ENCODE assay signal across 9 cellular contexts in the genomic region with DNA sequence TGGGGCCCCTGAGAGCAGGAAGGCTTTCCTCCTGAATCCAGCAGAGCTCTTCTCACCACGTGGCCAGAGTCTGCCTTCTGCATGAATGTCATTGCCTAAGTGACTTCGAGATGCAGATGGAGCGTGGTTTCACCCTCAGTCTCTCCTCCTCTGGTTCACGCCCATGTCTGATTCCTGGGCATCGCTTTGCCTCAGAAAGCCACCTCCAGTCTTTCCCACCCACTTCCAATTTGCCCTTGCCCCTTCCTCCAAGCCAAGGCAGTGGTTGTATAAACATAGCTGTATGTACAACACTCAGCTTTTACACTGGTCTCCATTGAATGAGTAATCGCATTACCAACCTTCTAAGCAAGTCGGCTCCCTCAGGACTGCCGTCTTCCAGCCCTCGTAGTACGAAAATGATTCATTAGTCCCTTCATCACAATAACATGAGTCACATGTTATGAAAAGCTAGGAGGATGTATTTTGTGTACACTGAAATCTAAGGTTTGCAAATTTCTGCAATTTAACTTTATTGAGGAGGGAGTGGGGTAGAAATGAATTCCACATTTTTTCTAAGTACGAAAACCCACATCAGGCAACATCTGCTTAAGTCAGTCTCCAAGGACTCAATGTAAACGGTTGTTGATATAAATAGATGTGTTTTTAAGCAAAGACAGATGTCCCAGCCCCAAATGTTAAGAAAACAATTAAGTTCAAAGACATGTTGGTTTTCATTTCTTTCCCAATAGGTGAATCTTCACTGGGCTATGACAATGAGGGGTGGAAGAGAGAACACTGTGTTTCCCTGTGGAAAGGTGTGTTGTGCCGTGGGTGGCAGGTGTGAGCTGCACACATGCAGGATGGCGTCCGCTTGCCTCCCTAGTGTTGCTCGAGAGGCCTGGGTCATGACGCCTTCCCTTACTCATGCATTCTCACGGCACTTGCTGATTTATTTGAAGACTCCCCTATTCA. TPM values are rescaled to one million over a fixed set of nuclear protein-coding genes. Genes with fewer than 3 reads are reported as not detected.
DNase-seq lines count a peak whose midpoint lies in the region; TF ChIP-seq lines count a peak whose summit lies in the region.
"Had no signal": no experiment of that assay in that cellular context is flagged by ENCODE, and none has a peak within 500 bp of the region (broad histone marks: within the 10 kb centered on the region; RNA-seq: fewer than 3 reads in every experiment).

No MANE protein-coding gene starts in this region.

- WGBS in mesenchymal stem cell = 19% methylated on average over 9 of the region's 18 CpGs
- WGBS in mesendoderm (ENCODE audit: extremely low coverage, insufficient coverage, low lambda C conversion rate) = no CpG with 5 or more reads among the region's 18 CpGs

- H4K5ac ChIP-seq in mesendoderm (ENCODE audit: low read length) = no peak overlapping the region

- H3K9me3 Mint-ChIP-seq in immature natural killer cell = peaks cover 0 to 3% (median under 1%) of the 10 kb centered on the region in 6 donors

- H3K4me1 ChIP-seq in mesenchymal stem cell (ENCODE audit: control insufficient read depth, insufficient read depth, low read depth, low read length) (peaks cover 12% of the 10 kb centered on the region), mesendoderm (ENCODE audit: control insufficient read depth, low read depth, low read length) (no peaks in the 10 kb centered on the region)

- H3K4me2 ChIP-seq in mesenchymal stem cell (ENCODE audit: low read length, poor library complexity, severe bottlenecking) (no peak overlapping the region), mesendoderm (ENCODE audit: low read length) (no peak overlapping the region)

- H3K4me3 ChIP-seq in AG09309 (ENCODE audit: control insufficient read depth, low read depth, low read length) (no peak overlapping the region), HFF-Myc (replicated peaks; ENCODE audit: low read depth, low read length) (no peak overlapping the region), astrocyte of the spinal cord (ENCODE audit: low read depth, low read length) (no peak overlapping the region), mesenchymal stem cell (ENCODE audit: insufficient read depth in 1 of 2, low read depth in 1 of 2, low read length in 2 of 2) (peak overlapping the region in 1 of 2 experiments; percentile 8), mesendoderm (ENCODE audit: low read length) (no peak overlapping the region)

- H3K9ac ChIP-seq in mesenchymal stem cell (ENCODE audit: low read length) (peak overlapping the region; percentile 31), mesendoderm (ENCODE audit: low read length) (no peak overlapping the region)

- in situ Hi-C loops in astrocyte of the spinal cord (cut with HindIII; ENCODE audit: low sequenced_read_pairs) = no loop called here

- H2BK12ac ChIP-seq in mesenchymal stem cell (ENCODE audit: low read length in 2 of 2) = peak overlapping the region; percentile 12 to 97

- H3K4me3 Mint-ChIP-seq in immature natural killer cell = no peak overlapping the region

- peaks cover 13 to 19% (median 19%) of the 10 kb centered on the region in 3 donors for H3K27me3 Mint-ChIP-seq in immature natural killer cell (ENCODE audit: low read depth in 3 of 3)

- H3K27ac Mint-ChIP-seq in immature natural killer cell = no peak overlapping the region

- H3K4ac ChIP-seq in mesenchymal stem cell (ENCODE audit: low read depth in 1 of 2, low read length in 2 of 2) (peak overlapping the region; percentile 42 to 65), mesendoderm (ENCODE audit: low read depth, low read length) (no peak overlapping the region)

- H2BK120ac ChIP-seq in mesenchymal stem cell (ENCODE audit: low read depth, low read length) = peak overlapping the region; percentile 54
- H2BK120ac ChIP-seq in mesendoderm (ENCODE audit: low read depth, low read length) = no peak overlapping the region

- no peak overlapping the region for H3K23ac ChIP-seq in mesenchymal stem cell (ENCODE audit: low read length in 2 of 2)
- H3K23ac ChIP-seq in mesendoderm (ENCODE audit: low read length) = no peak overlapping the region

- peaks cover 5% of the 10 kb centered on the region for H3K9me3 ChIP-seq in mesenchymal stem cell (ENCODE audit: control insufficient read depth, low read length)

- no peak overlapping the region for H3K27ac ChIP-seq in mesenchymal stem cell (ENCODE audit: low read length, poor library complexity, severe bottlenecking)
- H3K27ac ChIP-seq in mesendoderm (ENCODE audit: low read depth, low read length) = no peak overlapping the region

- peak overlapping the region in 1 of 2 experiments; percentile 35 for H3K14ac ChIP-seq in mesenchymal stem cell (ENCODE audit: low read length in 2 of 2)

- DNase-seq in AG09309 (ENCODE audit: low read depth) (peak; percentile 94), HFF-Myc (ENCODE audit: extremely low read depth, low read depth) (peak; percentile 97), astrocyte of the spinal cord (ENCODE audit: low read depth, low spot score) (peak; percentile 95), mesenchymal stem cell (peak; percentile 97), D341Med (ENCODE audit: low spot score) (no peak), mesendoderm (no peak), immature natural killer cell (no peak), NCI-H2196 treated with DMSO at 0.1 percent for 48 hours (lab: John Stamatoyannopoulos, UW; ENCODE audit: unreplicated experiment) (no peak)
- DNase-seq: left colon had no signal

- TF ChIP-seq CTCF in AG09309 (IDR thresholded peaks at IDR 0.05; ENCODE audit: control insufficient read depth, insufficient read depth, low read depth, low read length, missing control alignments) (no peak), HFF-Myc (IDR thresholded peaks at IDR 0.05; ENCODE audit: low read depth, low read length, missing control alignments) (no peak), astrocyte of the spinal cord (IDR thresholded peaks at IDR 0.05; ENCODE audit: low read depth, low read length) (no peak)

- no peaks in the 10 kb centered on the region for H3K79me2 ChIP-seq in mesendoderm (ENCODE audit: control insufficient read depth, insufficient read depth, low read length)

- peak overlapping the region; percentile 48 for H4K91ac ChIP-seq in mesenchymal stem cell (ENCODE audit: low read length)

- H2BK5ac ChIP-seq in mesenchymal stem cell (ENCODE audit: low read depth, low read length, poor library complexity, severe bottlenecking) = no peak overlapping the region
- H2BK5ac ChIP-seq in mesendoderm (ENCODE audit: low read length) = no peak overlapping the region

- H3K18ac ChIP-seq in mesenchymal stem cell (ENCODE audit: low read depth in 1 of 2, low read length in 2 of 2) = peak overlapping the region; percentile 6 to 96
- no peak overlapping the region for H3K18ac ChIP-seq in mesendoderm (ENCODE audit: low read length)

- H3K4me1 Mint-ChIP-seq in immature natural killer cell = peaks cover 25 to 34% of the 10 kb centered on the region in 2 donors

- H3K36me3 ChIP-seq in mesenchymal stem cell (ENCODE audit: control insufficient read depth in 1 of 2, insufficient read depth in 2 of 2, low read depth in 1 of 2, low read length in 2 of 2) (no peaks in the 10 kb centered on the region), mesendoderm (ENCODE audit: control insufficient read depth, insufficient read depth, low read length) (no peaks in the 10 kb centered on the region)

- H2AFZ ChIP-seq in mesenchymal stem cell (ENCODE audit: low read depth, low read length) = no peak overlapping the region

- H3K36me3 Mint-ChIP-seq in immature natural killer cell = peaks cover 0 to 3% (median 0%) of the 10 kb centered on the region in 3 donors

- H2AK5ac ChIP-seq in mesenchymal stem cell (ENCODE audit: low read length, severe bottlenecking) (no peak overlapping the region), mesendoderm (ENCODE audit: low read length) (no peak overlapping the region)

- no peaks in the 10 kb centered on the region for H3K27me3 ChIP-seq in mesenchymal stem cell (ENCODE audit: control insufficient read depth in 1 of 2, insufficient read depth in 1 of 2, low read length in 2 of 2)
- no peaks in the 10 kb centered on the region for H3K27me3 ChIP-seq in mesendoderm (ENCODE audit: insufficient read depth, low read length, poor library complexity)

- H2BK15ac ChIP-seq in mesenchymal stem cell (ENCODE audit: low read depth, poor library complexity, severe bottlenecking) = peak overlapping the region; percentile 39
- H2BK15ac ChIP-seq in mesendoderm (replicated peaks; ENCODE audit: low read depth) = no peak overlapping the region

- peak overlapping the region; percentile 75 for H4K8ac ChIP-seq in mesenchymal stem cell (ENCODE audit: low read length)
- no peak overlapping the region for H4K8ac ChIP-seq in mesendoderm (ENCODE audit: low read depth, low read length)

- H3K79me1 ChIP-seq in mesenchymal stem cell (replicated peaks; ENCODE audit: low read length, poor library complexity, severe bottlenecking) (no peaks in the 10 kb centered on the region), mesendoderm (ENCODE audit: low read length) (no peaks in the 10 kb centered on the region)

- no peak overlapping the region for H3K56ac ChIP-seq in mesendoderm (ENCODE audit: low read length)

RNA-seq across cellular contexts. Expression of a gene that starts 32.3 kb away (rescaled TPM):
- polyA plus RNA-seq in mesenchymal stem cell (2013, experiment 1 of 2) = 85.3 TPM
- polyA plus RNA-seq in mesenchymal stem cell (2013, experiment 2 of 2) = 83.5 TPM
- 54.1 TPM for polyA plus RNA-seq in mesendoderm (2013, experiment 1 of 2)
- 53.4 TPM for polyA plus RNA-seq in mesendoderm (2013, experiment 2 of 2)
- polyA plus RNA-seq in immature natural killer cell = 1 to 10 TPM; 3.2 to 7.3 (median 4.2) TPM

Comparison
In these comparisons a context has a peak if more than half of its experiments do, and no peak if none do; other contexts are left out.
1. DNase-seq: peak in AG09309 (single experiment), HFF-Myc (single experiment), astrocyte of the spinal cord (single experiment) and mesenchymal stem cell (single experiment); none in D341Med (single experiment), mesendoderm (single experiment), immature natural killer cell (0 of 3) and NCI-H2196 treated with DMSO at 0.1 percent for 48 hours (single experiment).